Comparison of ENCODE assay signal across 1 cellular context in genomic region chr11:36507824-36508489, GRCh38.
A peak's percentile ranks its signal among the peaks of the same experiment; 100 is the strongest.
TF ChIP-seq lines count a peak whose summit lies in the region.

No MANE protein-coding gene starts in this region.

TF ChIP-seq in IMR-90, 13 proteins besides CTCF, POLR2A, EP300 and RAD21:
- TF ChIP-seq RCOR1 (IDR thresholded peaks at IDR 0.05; ENCODE audit: insufficient replicate concordance, low read length), result no peak
- TF ChIP-seq RFX5 (IDR thresholded peaks at IDR 0.05; ENCODE audit: low read depth, low read length), result no peak
- no peak for TF ChIP-seq FOS (IDR thresholded peaks at IDR 0.05; ENCODE audit: low read depth, low read length)
- no peak for TF ChIP-seq ELK1 (IDR thresholded peaks at IDR 0.05; ENCODE audit: borderline replicate concordance, low read depth, low read length)
- TF ChIP-seq CEBPB (IDR thresholded peaks at IDR 0.05; ENCODE audit: low read depth, low read length), result peak; percentile 85
- no peak for TF ChIP-seq NFE2L2 (IDR thresholded peaks at IDR 0.05; ENCODE audit: low read depth, low read length)
